29 cellular contexts compared by ENCODE assay signal in the genomic region with DNA sequence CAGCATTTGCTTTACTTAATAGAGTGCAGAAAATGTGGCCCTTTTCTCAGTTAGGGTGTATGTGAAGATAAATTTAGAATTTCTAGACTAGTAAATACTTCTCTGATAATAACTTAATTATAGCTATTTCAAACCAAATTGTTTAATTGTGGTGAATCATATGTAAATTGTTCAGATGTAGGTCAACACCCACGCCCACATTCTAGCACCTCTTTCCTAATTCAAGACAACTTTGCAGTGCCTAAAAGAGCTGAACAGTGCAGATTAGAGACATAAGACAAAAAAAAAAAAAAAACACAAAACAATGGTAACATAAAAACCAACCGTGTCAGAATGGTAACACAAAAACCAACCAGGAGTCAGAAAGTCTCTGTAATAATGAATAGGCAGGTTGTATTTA.
"Had no signal": no experiment of that assay in that cellular context is flagged by ENCODE, and none has a peak within 500 bp of the region (broad histone marks: within the 10 kb centered on the region; RNA-seq: fewer than 3 reads in every experiment).

No MANE protein-coding gene starts in this region.

- DNase-seq: stimulated activated CD4-positive, alpha-beta T cell treated with anti-CD3 and anti-CD28 coated beads, Interleukin-2, amount 100 ng/mL, for 48 hours; stimulated activated CD4-positive, alpha-beta T cell treated with anti-CD3 and anti-CD28 coated beads, Interleukin-4, amount 100 ng/mL, for 1 hour; stimulated activated CD4-positive, alpha-beta T cell treated with anti-CD3 and anti-CD28 coated beads, Interleukin-4, amount 100 ng/mL, for 24 hours; stimulated activated CD4-positive, alpha-beta T cell treated with anti-CD3 and anti-CD28 coated beads, Interleukin-4, amount 100 ng/mL, for 4 hours; stimulated activated CD8-positive, alpha-beta memory T cell treated with anti-CD3 and anti-CD28 coated beads, Interleukin-4, amount 100 ng/mL, for 48 hours; stimulated activated naive B cell treated with anti-CD40 and anti-IgM and Interleukin-4, amounts not matched to agents 10 μg/mL and 1 μg/mL and 100 μg/mL, for 72 hours; stimulated activated naive CD4-positive, alpha-beta T cell; stimulated activated naive CD4-positive, alpha-beta T cell treated with Interleukin-2 at 50 U/mL for 16 hours; stimulated activated naive CD8-positive, alpha-beta T cell treated with anti-CD3 and anti-CD28 coated beads, Interleukin-15, amount 100 ng/mL, for 72 hours; stimulated activated naive CD8-positive, alpha-beta T cell treated with anti-CD3 and anti-CD28 coated beads, Interleukin-15, Interleukin-2, amounts not matched to agents 100 U/mL and 50 U/mL, for 24 hours; stomach; substantia nigra; testis; thyroid gland; tibial artery; transverse colon; trophoblast cell; upper lobe of left lung; upper lobe of right lung; uterus had no signal

- FAIRE-seq: urothelium cell line had no signal

- H3K9me3 ChIP-seq: stomach, suprapubic skin, testis, thoracic aorta, thyroid gland, tibial artery, transverse colon, upper lobe of left lung, upper lobe of right lung, uterus, vagina had no signal

- H3K27me3 Mint-ChIP-seq: stimulated activated memory B cell treated with anti-CD40 and anti-IgM and Interleukin-4, amounts not matched to agents 10 μg/mL and 1 μg/mL and 100 μg/mL, for 72 hours; stimulated activated naive B cell treated with anti-CD40 and anti-IgM and Interleukin-4, amounts not matched to agents 10 μg/mL and 1 μg/mL and 100 μg/mL, for 72 hours; stimulated activated naive CD8-positive, alpha-beta T cell treated with anti-CD3 and anti-CD28 coated beads, Interleukin-15, amount 100 ng/mL, for 72 hours; stimulated activated naive CD8-positive, alpha-beta T cell treated with anti-CD3 and anti-CD28 coated beads, Interleukin-15, Interleukin-2, amounts not matched to agents 100 ng/mL and 50 ng/mL, for 24 hours; type B pancreatic cell had no signal

- H3K4me3 Mint-ChIP-seq: stimulated activated effector memory CD8-positive, alpha-beta T cell treated with anti-CD3 and anti-CD28 coated beads, Interleukin-12 subunit alpha, Interleukin-12 subunit beta, amount 100 ng/mL, for 72 hours; stimulated activated memory B cell treated with anti-CD40 and anti-IgM and Interleukin-4, amounts not matched to agents 10 μg/mL and 1 μg/mL and 100 μg/mL, for 72 hours; stimulated activated naive B cell treated with anti-CD40 and anti-IgM and Interleukin-4, amounts not matched to agents 10 μg/mL and 1 μg/mL and 100 μg/mL, for 72 hours; stimulated activated naive CD8-positive, alpha-beta T cell treated with anti-CD3 and anti-CD28 coated beads, Interleukin-15, amount 100 ng/mL, for 72 hours; stimulated activated naive CD8-positive, alpha-beta T cell treated with anti-CD3 and anti-CD28 coated beads, Interleukin-15, Interleukin-2, amounts not matched to agents 100 ng/mL and 50 ng/mL, for 24 hours; type B pancreatic cell had no signal

- H3K4me1 ChIP-seq: stomach, thyroid gland, transverse colon, upper lobe of left lung, upper lobe of right lung had no signal

- H3K9me3 Mint-ChIP-seq: stimulated activated memory B cell treated with anti-CD40 and anti-IgM and Interleukin-4, amounts not matched to agents 10 μg/mL and 1 μg/mL and 100 μg/mL, for 72 hours; type B pancreatic cell had no signal

- H3K36me3 ChIP-seq: stomach, suprapubic skin, thoracic aorta, thyroid gland, tibial artery, tibial nerve, transverse colon, upper lobe of left lung, upper lobe of right lung, uterus, vagina had no signal

- H3K27me3 ChIP-seq: stomach, suprapubic skin, testis, thyroid gland, tibial artery, tibial nerve, transverse colon, upper lobe of left lung, upper lobe of right lung, uterus, vagina had no signal

- H3K36me3 Mint-ChIP-seq: stimulated activated effector memory CD8-positive, alpha-beta T cell treated with anti-CD3 and anti-CD28 coated beads, Interleukin-12 subunit alpha, Interleukin-12 subunit beta, amount 100 ng/mL, for 72 hours; stimulated activated memory B cell treated with anti-CD40 and anti-IgM and Interleukin-4, amounts not matched to agents 10 μg/mL and 1 μg/mL and 100 μg/mL, for 72 hours; stimulated activated naive B cell treated with anti-CD40 and anti-IgM and Interleukin-4, amounts not matched to agents 10 μg/mL and 1 μg/mL and 100 μg/mL, for 72 hours; type B pancreatic cell had no signal

- H3K4me1 Mint-ChIP-seq: stimulated activated effector memory CD8-positive, alpha-beta T cell treated with anti-CD3 and anti-CD28 coated beads, Interleukin-12 subunit alpha, Interleukin-12 subunit beta, amount 100 ng/mL, for 72 hours; stimulated activated memory B cell treated with anti-CD40 and anti-IgM and Interleukin-4, amounts not matched to agents 10 μg/mL and 1 μg/mL and 100 μg/mL, for 72 hours; stimulated activated naive B cell treated with anti-CD40 and anti-IgM and Interleukin-4, amounts not matched to agents 10 μg/mL and 1 μg/mL and 100 μg/mL, for 72 hours; stimulated activated naive CD8-positive, alpha-beta T cell treated with anti-CD3 and anti-CD28 coated beads, Interleukin-15, amount 100 ng/mL, for 72 hours had no signal

- H3K27ac ChIP-seq: stomach, suprapubic skin, testis, thoracic aorta, thyroid gland, tibial artery, tibial nerve, transverse colon, upper lobe of left lung, upper lobe of right lung, uterus, vagina had no signal

- H3K4me3 ChIP-seq: stomach, suprapubic skin, testis, thoracic aorta, thyroid gland, tibial artery, tibial nerve, transverse colon, upper lobe of left lung, upper lobe of right lung, uterus, vagina had no signal

- ATAC-seq: stimulated activated effector memory CD8-positive, alpha-beta T cell treated with anti-CD3 and anti-CD28 coated beads, Interleukin-12 subunit alpha, Interleukin-12 subunit beta, amount 100 ng/mL, for 72 hours; stimulated activated memory B cell treated with anti-CD40 and anti-IgM and Interleukin-4, amounts not matched to agents 10 μg/mL and 1 μg/mL and 100 μg/mL, for 72 hours; stimulated activated naive B cell treated with anti-CD40 and anti-IgM and Interleukin-4, amounts not matched to agents 10 μg/mL and 1 μg/mL and 100 μg/mL, for 72 hours; stimulated activated naive CD8-positive, alpha-beta T cell treated with anti-CD3 and anti-CD28 coated beads, Interleukin-15, amount 100 ng/mL, for 72 hours; stimulated activated naive CD8-positive, alpha-beta T cell treated with anti-CD3 and anti-CD28 coated beads, Interleukin-15, Interleukin-2, amounts not matched to agents 100 U/mL and 50 U/mL, for 24 hours; upper lobe of right lung had no signal

- H3K27ac Mint-ChIP-seq: stimulated activated effector memory CD8-positive, alpha-beta T cell treated with anti-CD3 and anti-CD28 coated beads, Interleukin-12 subunit alpha, Interleukin-12 subunit beta, amount 100 ng/mL, for 72 hours; stimulated activated memory B cell treated with anti-CD40 and anti-IgM and Interleukin-4, amounts not matched to agents 10 μg/mL and 1 μg/mL and 100 μg/mL, for 72 hours; stimulated activated naive B cell treated with anti-CD40 and anti-IgM and Interleukin-4, amounts not matched to agents 10 μg/mL and 1 μg/mL and 100 μg/mL, for 72 hours; stimulated activated naive CD8-positive, alpha-beta T cell treated with anti-CD3 and anti-CD28 coated beads, Interleukin-15, amount 100 ng/mL, for 72 hours; stimulated activated naive CD8-positive, alpha-beta T cell treated with anti-CD3 and anti-CD28 coated beads, Interleukin-15, Interleukin-2, amounts not matched to agents 100 ng/mL and 50 ng/mL, for 24 hours; type B pancreatic cell had no signal
